Comparison of ENCODE assay signal across 13 cellular contexts in the genomic region with DNA sequence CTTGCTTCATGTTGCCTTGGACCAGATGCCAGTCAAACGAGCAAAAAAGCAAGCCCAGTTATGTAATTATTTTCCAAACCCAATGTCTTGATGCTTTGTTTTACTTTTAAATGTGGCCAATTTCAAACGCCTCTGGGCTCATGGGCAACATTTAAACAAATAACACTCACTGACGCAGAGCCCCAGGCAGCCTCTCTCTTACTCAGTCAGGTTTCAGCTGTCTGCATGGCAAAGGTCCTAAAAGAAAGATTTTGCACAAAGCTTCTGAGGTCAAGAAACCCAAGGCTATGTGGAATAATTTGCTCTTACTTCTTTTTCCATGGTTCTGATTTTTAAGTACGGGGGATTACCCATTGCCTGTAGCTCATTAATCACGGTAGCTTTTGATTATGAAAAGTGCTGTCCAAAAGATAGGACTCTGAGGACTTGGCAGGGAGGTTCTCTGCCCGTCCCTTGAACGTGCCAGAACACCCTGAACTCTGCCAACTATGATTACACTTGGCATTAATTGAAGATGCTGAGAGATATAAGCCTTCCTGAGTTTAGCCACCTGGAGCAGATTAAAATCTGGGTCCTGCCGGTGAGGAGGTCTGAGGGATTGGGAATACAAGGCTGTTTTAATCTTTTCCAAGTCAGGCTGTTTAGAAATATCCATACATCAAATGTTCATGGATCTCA. TPM values are rescaled to one million over a fixed set of nuclear protein-coding genes. Genes with fewer than 3 reads are reported as not detected.
A peak's percentile ranks its signal among the peaks of the same experiment; 100 is the strongest.
DNase-seq lines count a peak whose midpoint lies in the region; ATAC-seq and TF ChIP-seq lines count a peak whose summit lies in the region.
"Had no signal": no experiment of that assay in that cellular context is flagged by ENCODE, and none has a peak within 500 bp of the region (broad histone marks: within the 10 kb centered on the region; RNA-seq: fewer than 3 reads in every experiment).

No MANE protein-coding gene starts in this region.

- CTCF ChIA-PET in PC-3 (lab: Charles Lee): no interaction called here

- H2AFZ ChIP-seq in PC-3 (ENCODE audit: low read length): peak overlapping the region; percentile 30; the same call in 1 of the 2 replicates
- no peak overlapping the region for H2AFZ ChIP-seq in fibroblast of lung (ENCODE audit: low read length)

- DNase-seq in H4 (ENCODE audit: low spot score): peak; percentile 24
- peak; percentile 47 for DNase-seq in PC-3
- peak; percentile 14 to 53 for DNase-seq in fibroblast of lung (ENCODE audit: low read depth in 2 of 2)
- DNase-seq in omental fat pad (ENCODE audit: low spot score): no peak
- no peak for DNase-seq in stimulated activated CD4-positive, alpha-beta T cell treated with anti-CD3 and anti-CD28 coated beads, Interleukin-4, amount 100 ng/mL, for 24 hours
- DNase-seq in AG20443 (ENCODE audit: low spot score): no peak
- DNase-seq: activated CD4-positive, alpha-beta T cell treated with anti-CD3 and anti-CD28 coated beads for 48 hours; kidney glomerular epithelial cell; naive thymus-derived CD8-positive, alpha-beta T cell; stimulated activated naive CD8-positive, alpha-beta T cell treated with anti-CD3 and anti-CD28 coated beads, Interleukin-15, Interleukin-2, amounts not matched to agents 100 U/mL and 50 U/mL, for 24 hours had no signal

- H3K9me3 ChIP-seq in PC-3 (ENCODE audit: low read length) (no peaks in the 10 kb centered on the region), fibroblast of lung (ENCODE audit: control insufficient read depth, insufficient read depth, low read depth, low read length) (no peaks in the 10 kb centered on the region)
- H3K9me3 ChIP-seq: HAP-1 had no signal

- H4K20me1 ChIP-seq in PC-3 (ENCODE audit: low read length): no peaks in the 10 kb centered on the region
- H4K20me1 ChIP-seq in fibroblast of lung (ENCODE audit: control insufficient read depth, extremely low read depth, insufficient read depth, low read length): no peaks in the 10 kb centered on the region

- intact Hi-C loops in PC-3 (cut with micrococcal nuclease): no loop called here

- H3K4me1 ChIP-seq in PC-3 (ENCODE audit: insufficient read depth, low read length): peaks cover 10% of the 10 kb centered on the region
- no peaks in the 10 kb centered on the region for H3K4me1 ChIP-seq in fibroblast of lung (ENCODE audit: control insufficient read depth, extremely low read depth, insufficient read depth, low read length)
- H3K4me1 ChIP-seq: HAP-1 had no signal

- no peak overlapping the region for H3K27ac ChIP-seq in PC-3 (ENCODE audit: low read length)
- no peak overlapping the region for H3K27ac ChIP-seq in fibroblast of lung (ENCODE audit: insufficient read depth, low read length)

- H3K79me2 ChIP-seq in PC-3 (ENCODE audit: low read length): no peaks in the 10 kb centered on the region
- H3K79me2 ChIP-seq in fibroblast of lung (ENCODE audit: control insufficient read depth, insufficient read depth, low read length): no peaks in the 10 kb centered on the region

- H3K36me3 ChIP-seq in PC-3 (ENCODE audit: low read depth, low read length) (no peaks in the 10 kb centered on the region), fibroblast of lung (ENCODE audit: control insufficient read depth, insufficient read depth, low read length) (no peaks in the 10 kb centered on the region)
- H3K36me3 ChIP-seq: HAP-1 had no signal

- BruUV-seq in PC-3 (replicated peaks; lab: Mats Ljungman, UMichigan): no TSS peak

- ATAC-seq in PC-3 (peak; percentile 49; the same call in 1 of the 2 replicates), omental fat pad (ENCODE audit: low FRiP score) (peak; percentile 75), GM19023 (IDR thresholded peaks at IDR 0.05; ENCODE audit: unreplicated experiment) (no peak), GM19455 (IDR thresholded peaks at IDR 0.05; ENCODE audit: unreplicated experiment) (no peak)
- ATAC-seq: naive thymus-derived CD8-positive, alpha-beta T cell; stimulated activated naive CD8-positive, alpha-beta T cell treated with anti-CD3 and anti-CD28 coated beads, Interleukin-15, Interleukin-2, amounts not matched to agents 100 U/mL and 50 U/mL, for 24 hours had no signal

- H3F3A ChIP-seq in PC-3 (ENCODE audit: low read length, unreplicated experiment): no peaks in the 10 kb centered on the region

- no peak overlapping the region for H3K9ac ChIP-seq in PC-3 (ENCODE audit: low read length)
- H3K9ac ChIP-seq in fibroblast of lung (ENCODE audit: insufficient read depth, low read length): no peak overlapping the region

- H3K4me3 ChIP-seq in PC-3 (ENCODE audit: low read length): no peak overlapping the region
- no peak overlapping the region for H3K4me3 ChIP-seq in fibroblast of lung (replicated peaks in 1 of 4; ENCODE audit: control extremely low read depth in 1 of 4, insufficient read depth in 1 of 4, low read depth in 3 of 4, low read length in 4 of 4)
- H3K4me3 ChIP-seq: HAP-1 had no signal

- POLR2A ChIA-PET in PC-3 (lab: Charles Lee; ENCODE audit: unreplicated experiment): no interaction called here

- no peaks in the 10 kb centered on the region for H3K9me2 ChIP-seq in PC-3 (replicated peaks; ENCODE audit: low read length)

- H3K27me3 ChIP-seq in PC-3 (ENCODE audit: low read length) (no peaks in the 10 kb centered on the region), fibroblast of lung (ENCODE audit: control insufficient read depth, insufficient read depth, low read length) (peaks cover 9% of the 10 kb centered on the region)

- H3K4me2 ChIP-seq in PC-3 (ENCODE audit: low read length) (peak overlapping the region; percentile 61; the same call in 1 of the 2 replicates), fibroblast of lung (ENCODE audit: extremely low read depth, insufficient read depth, low read length) (no peak overlapping the region)

- TF ChIP-seq CTCF in PC-3 (conservative IDR thresholded peaks at IDR 0.05; ENCODE audit: low read depth, low read length) (no peak), fibroblast of lung (conservative IDR thresholded peaks at IDR 0.05 in 1 of 2, IDR thresholded peaks at IDR 0.05 in 1 of 2; ENCODE audit: low read depth in 1 of 2, low read length in 2 of 2) (no peak), omental fat pad (IDR thresholded peaks at IDR 0.05) (no peak)

RNA-seq across cellular contexts. Expression of a gene that starts 14.1 kb away (rescaled TPM):
- 11.5 and 13.7 TPM in 2 replicates for total RNA-seq in H4 (2014; rRNA removed; shearing (Covaris generic))
- 14.3 and 18.8 TPM in 2 replicates for total RNA-seq in PC-3 (2014; rRNA removed)
- total RNA-seq in fibroblast of lung: 16.9 and 19.0 TPM in 2 replicates
- 31.9 and 33.0 TPM in 2 replicates for polyA plus RNA-seq in fibroblast of lung
- polyA plus RNA-seq in fibroblast of lung (2012): 32.6 and 35.9 TPM in 2 replicates
- 2.4 and 25.0 TPM in 2 replicates for polyA minus RNA-seq in fibroblast of lung (ENCODE audit: low replicate concordance)
- 10 to 100 TPM; 16.5 to 31.4 (median 24.6) TPM for total RNA-seq in omental fat pad

Comparison
In these comparisons a context has a peak if more than half of its experiments do, and no peak if none do; other contexts are left out.
1. DNase-seq: peak in H4 (single experiment), PC-3 (single experiment) and fibroblast of lung (2 of 2); none in omental fat pad (single experiment), stimulated activated CD4-positive, alpha-beta T cell treated with anti-CD3 and anti-CD28 coated beads, Interleukin-4, amount 100 ng/mL, for 24 hours (single experiment) and AG20443 (single experiment).
2. ATAC-seq: peak in PC-3 (single experiment) and omental fat pad (single experiment); none in GM19023 (single experiment) and GM19455 (single experiment).